In genomic region chr19:30278882-30279254, GRCh38 we compare ENCODE assay signal across 25 cellular contexts.
"Had no signal": no experiment of that assay in that cellular context is flagged by ENCODE, and none has a peak within 500 bp of the region (broad histone marks: within the 10 kb centered on the region; RNA-seq: fewer than 3 reads in every experiment).

No MANE protein-coding gene starts in this region.

- H3K9me3 ChIP-seq: stomach, suprapubic skin, testis, thoracic aorta, thyroid gland, tibial artery, tibial nerve, transverse colon, upper lobe of left lung, upper lobe of right lung, uterus, vagina had no signal

- H3K36me3 ChIP-seq: stomach, suprapubic skin, thoracic aorta, thyroid gland, tibial artery, tibial nerve, transverse colon, upper lobe of left lung, upper lobe of right lung, uterus, vagina had no signal

- DNase-seq: stimulated activated CD4-positive, alpha-beta T cell treated with anti-CD3 and anti-CD28 coated beads, Interleukin-2, amount 100 ng/mL, for 48 hours; stimulated activated CD4-positive, alpha-beta T cell treated with anti-CD3 and anti-CD28 coated beads, Interleukin-4, amount 100 ng/mL, for 1 hour; stimulated activated CD4-positive, alpha-beta T cell treated with anti-CD3 and anti-CD28 coated beads, Interleukin-4, amount 100 ng/mL, for 24 hours; stimulated activated CD4-positive, alpha-beta T cell treated with anti-CD3 and anti-CD28 coated beads, Interleukin-4, amount 100 ng/mL, for 4 hours; stimulated activated CD8-positive, alpha-beta memory T cell treated with anti-CD3 and anti-CD28 coated beads, Interleukin-4, amount 100 ng/mL, for 48 hours; stimulated activated naive B cell treated with anti-CD40 and anti-IgM and Interleukin-4, amounts not matched to agents 10 μg/mL and 1 μg/mL and 100 μg/mL, for 72 hours; stimulated activated naive CD4-positive, alpha-beta T cell; stimulated activated naive CD4-positive, alpha-beta T cell treated with Interleukin-2 at 50 U/mL for 16 hours; stimulated activated naive CD8-positive, alpha-beta T cell treated with anti-CD3 and anti-CD28 coated beads, Interleukin-15, amount 100 ng/mL, for 72 hours; stimulated activated naive CD8-positive, alpha-beta T cell treated with anti-CD3 and anti-CD28 coated beads, Interleukin-15, Interleukin-2, amounts not matched to agents 100 U/mL and 50 U/mL, for 24 hours; stomach; substantia nigra; testis; thyroid gland; tibial artery; transverse colon; trophoblast cell; upper lobe of left lung; upper lobe of right lung; uterus had no signal

- H3K4me3 ChIP-seq: stomach, suprapubic skin, testis, thoracic aorta, thyroid gland, tibial artery, tibial nerve, transverse colon, upper lobe of left lung, upper lobe of right lung, uterus, vagina had no signal

- H3K4me1 ChIP-seq: stomach, suprapubic skin, testis, thyroid gland, tibial artery, transverse colon, upper lobe of left lung, upper lobe of right lung, uterus, vagina had no signal

- FAIRE-seq: urothelium cell line had no signal

- H3K27ac ChIP-seq: stomach, suprapubic skin, testis, thoracic aorta, thyroid gland, tibial artery, tibial nerve, transverse colon, upper lobe of left lung, upper lobe of right lung, uterus, vagina had no signal

- H3K27me3 ChIP-seq: testis, thyroid gland, tibial nerve, upper lobe of left lung, upper lobe of right lung, uterus, vagina had no signal
